In the genomic region with DNA sequence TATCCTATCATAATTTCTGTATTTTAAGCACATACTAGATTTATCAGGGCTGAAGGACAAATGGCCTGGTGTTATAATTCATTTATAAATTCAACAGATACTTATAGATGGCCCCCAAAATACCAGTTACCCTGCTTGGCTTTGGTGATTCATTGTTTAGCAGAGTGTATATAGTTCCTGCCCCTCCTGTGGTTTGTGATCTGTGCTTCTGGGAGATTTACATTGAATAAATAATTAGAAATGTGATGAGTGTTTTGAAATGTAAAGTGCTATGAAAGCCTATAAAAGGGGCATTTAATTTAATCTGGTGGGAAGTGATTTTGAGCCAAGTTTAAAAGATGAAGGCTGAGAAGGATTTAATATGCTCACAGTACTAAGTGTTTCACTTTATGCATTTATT, we compare ENCODE assay signal across 1 cellular context.
TF ChIP-seq lines count a peak whose summit lies in the region.

No MANE protein-coding gene starts in this region.

TF ChIP-seq in HepG2, 621 proteins besides CTCF, POLR2A, EP300 and RAD21:
- TF ChIP-seq FOXO1 (CRISPR knock-in tag; IDR thresholded peaks at IDR 0.05), result no peak
TF ChIP-seq in HepG2: peak in this region for 0.
